Comparison of ENCODE assay signal across 19 cellular contexts in the genomic region with DNA sequence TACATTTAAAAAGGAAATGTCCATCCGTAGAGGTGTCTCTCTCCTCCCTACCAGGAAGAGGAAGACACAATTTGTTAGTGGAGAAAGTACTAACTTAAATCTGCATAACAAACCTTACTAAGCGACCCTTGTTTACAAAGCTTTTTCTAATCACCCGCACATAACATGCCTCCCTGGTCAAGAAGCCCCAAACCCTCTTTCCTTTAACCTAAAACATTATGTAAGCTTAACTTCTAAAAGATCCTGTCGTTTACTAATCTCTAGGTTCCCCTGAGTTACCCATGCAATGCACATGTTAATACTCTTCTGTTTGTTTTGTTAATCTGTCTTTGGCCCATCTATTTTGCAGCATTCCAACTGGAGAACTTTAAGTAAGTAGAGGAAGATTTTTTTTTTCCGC.
"Had no signal": no experiment of that assay in that cellular context is flagged by ENCODE, and none has a peak within 500 bp of the region (broad histone marks: within the 10 kb centered on the region; RNA-seq: fewer than 3 reads in every experiment).

No MANE protein-coding gene starts in this region.

- H3K27ac ChIP-seq: colonic mucosa, foreskin keratinocyte, spleen, stomach, thoracic aorta, transverse colon had no signal

- DNase-seq: colonic mucosa; dermis blood vessel endothelial cell; effector CD4-positive, alpha-beta T cell; endodermal cell; erythroblast; foreskin keratinocyte; kidney glomerular epithelial cell; mammary epithelial cell; natural killer cell; posterior cingulate gyrus; spleen; stimulated activated CD4-positive, alpha-beta T cell treated with anti-CD3 and anti-CD28 coated beads, Interleukin-2, amount 100 ng/mL, for 24 hours; stimulated activated CD4-positive, alpha-beta T cell treated with anti-CD3 and anti-CD28 coated beads, Interleukin-4, amount 100 ng/mL, for 4 hours; stimulated activated naive B cell treated with anti-CD40 and anti-IgM and Interleukin-4, amounts not matched to agents 10 μg/mL and 1 μg/mL and 100 μg/mL, for 72 hours; stomach; substantia nigra; transverse colon had no signal

- H3K27me3 ChIP-seq: colonic mucosa, foreskin keratinocyte, spleen, stomach, transverse colon had no signal

- H3K9me3 ChIP-seq: colonic mucosa, thoracic aorta, transverse colon had no signal

- H3K36me3 ChIP-seq: colonic mucosa, spleen, stomach, thoracic aorta, transverse colon had no signal

- H3K4me3 ChIP-seq: colonic mucosa, spleen, stomach, thoracic aorta, transverse colon had no signal

- ATAC-seq: foreskin keratinocyte; natural killer cell; sciatic nerve; stimulated activated naive B cell treated with anti-CD40 and anti-IgM and Interleukin-4, amounts not matched to agents 10 μg/mL and 1 μg/mL and 100 μg/mL, for 72 hours had no signal

- H3K4me1 ChIP-seq: colonic mucosa, foreskin keratinocyte, spleen, stomach, transverse colon had no signal
